Comparison of ENCODE assay signal across 8 cellular contexts in genomic region chr3:52531636-52532516, GRCh38. TPM values are rescaled to one million over a fixed set of nuclear protein-coding genes. Genes with fewer than 3 reads are reported as not detected.
DNase-seq lines count a peak whose midpoint lies in the region; ATAC-seq and TF ChIP-seq lines count a peak whose summit lies in the region.

No MANE protein-coding gene starts in this region.

- peaks cover 13% of the 10 kb centered on the region; the same call in 1 of the 2 replicates for H3F3A ChIP-seq in PC-9 (ENCODE audit: insufficient read depth, low read depth)

- H3K18ac ChIP-seq in trophoblast cell (ENCODE audit: low read length): peak overlapping the region; percentile 7

- no peak overlapping the region for H2BK5ac ChIP-seq in trophoblast cell (ENCODE audit: low read depth, low read length, poor library complexity)

- H3K79me1 ChIP-seq in trophoblast cell (ENCODE audit: low read length): peaks cover 31% of the 10 kb centered on the region

- H3K9me3 ChIP-seq in PC-9 (ENCODE audit: insufficient read depth, low read depth) (no peaks in the 10 kb centered on the region), trophoblast cell (ENCODE audit: insufficient read depth, low read depth, low read length) (no peaks in the 10 kb centered on the region)

- H3K9me2 ChIP-seq in PC-9 (ENCODE audit: insufficient read depth): no peaks in the 10 kb centered on the region

- peak overlapping the region; percentile 40 for H4K8ac ChIP-seq in trophoblast cell (ENCODE audit: low read depth, low read length)

- H2AFZ ChIP-seq in PC-9: no peak overlapping the region
- H2AFZ ChIP-seq in trophoblast cell (ENCODE audit: insufficient read depth, low read length, poor library complexity): no peak overlapping the region

- H2BK120ac ChIP-seq in trophoblast cell (ENCODE audit: insufficient read depth, low read length, poor library complexity): peak overlapping the region; percentile 0

- H2BK12ac ChIP-seq in trophoblast cell (ENCODE audit: low read length): peak overlapping the region; percentile 3

- peak overlapping the region; percentile 48 for H3K4ac ChIP-seq in trophoblast cell (ENCODE audit: low read depth, low read length)

- H3K4me2 ChIP-seq in PC-9: peak overlapping the region; percentile 91
- peak overlapping the region; percentile 82 for H3K4me2 ChIP-seq in trophoblast cell (ENCODE audit: low read length)

- H3K23ac ChIP-seq in trophoblast cell (ENCODE audit: low read length): no peak overlapping the region

- no peak overlapping the region for H4K12ac ChIP-seq in trophoblast cell (ENCODE audit: low read depth, low read length)

- WGBS in trophoblast cell (ENCODE audit: extremely low coverage, insufficient coverage, insufficient read length): no CpG with 5 or more reads among the region's 16 CpGs

- CTCF ChIA-PET in PC-9 (lab: Charles Lee): no interaction called here

- H3K9ac ChIP-seq in trophoblast cell (ENCODE audit: low read length): no peak overlapping the region

- peaks cover 13% of the 10 kb centered on the region for H3K79me2 ChIP-seq in PC-9 (ENCODE audit: low read depth)
- peaks cover 29% of the 10 kb centered on the region for H3K79me2 ChIP-seq in trophoblast cell (ENCODE audit: control insufficient read depth, insufficient read depth, low read length, poor library complexity)

- H3K4me1 ChIP-seq in PC-9 (replicated peaks; ENCODE audit: insufficient read depth): peaks cover 11% of the 10 kb centered on the region
- peaks cover 52 to 55% of the 10 kb centered on the region in 2 experiments for H3K4me1 ChIP-seq in trophoblast cell (ENCODE audit: control insufficient read depth in 1 of 2, insufficient read depth in 2 of 2, low read length in 2 of 2)

- peak overlapping the region; percentile 1 for H4K91ac ChIP-seq in trophoblast cell (ENCODE audit: low read depth, low read length)

- no peaks in the 10 kb centered on the region for H4K20me1 ChIP-seq in PC-9 (ENCODE audit: insufficient read depth)

- intact Hi-C loops in PC-9 (cut with micrococcal nuclease; ENCODE audit: unreplicated experiment): no loop called here

- H2AK5ac ChIP-seq in trophoblast cell (ENCODE audit: low read length): peak overlapping the region; percentile 48

- TSS peak; percentile 69 for BruUV-seq in PC-9 (replicated peaks; lab: Mats Ljungman, UMichigan)

- TF ChIP-seq CTCF in PC-9 (conservative IDR thresholded peaks at IDR 0.05): no peak
- TF ChIP-seq CTCF in epithelial cell of proximal tubule (conservative IDR thresholded peaks at IDR 0.05; ENCODE audit: low read depth, low read length): no peak

- H3K27ac ChIP-seq in PC-9 (no peak overlapping the region), trophoblast cell (ENCODE audit: low read depth, low read length) (no peak overlapping the region)

- POLR2A ChIA-PET in PC-9 (lab: Charles Lee; ENCODE audit: unreplicated experiment): no interaction called here

- H3K36me3 ChIP-seq in PC-9 (ENCODE audit: low read depth): no peaks in the 10 kb centered on the region
- peaks cover 27 to 29% of the 10 kb centered on the region in 2 experiments for H3K36me3 ChIP-seq in trophoblast cell (ENCODE audit: control insufficient read depth in 1 of 2, insufficient read depth in 2 of 2, low read length in 2 of 2)

- H3K27me3 ChIP-seq in PC-9 (ENCODE audit: insufficient read depth, low read depth) (no peaks in the 10 kb centered on the region), trophoblast cell (ENCODE audit: insufficient read depth, low read length) (no peaks in the 10 kb centered on the region)

- H3K14ac ChIP-seq in trophoblast cell (ENCODE audit: low read length): peak overlapping the region; percentile 20

- ATAC-seq in HG03442 (IDR thresholded peaks at IDR 0.05; ENCODE audit: unreplicated experiment) (no peak), GM21529 (IDR thresholded peaks at IDR 0.05; ENCODE audit: unreplicated experiment) (no peak)

- H3K4me3 ChIP-seq in PC-9: peak overlapping the region; percentile 63
- peak overlapping the region; percentile 77 for H3K4me3 ChIP-seq in epithelial cell of proximal tubule (ENCODE audit: low read depth, low read length)
- peak overlapping the region; percentile 83 for H3K4me3 ChIP-seq in trophoblast cell (ENCODE audit: low read depth, low read length)

- DNase-seq in Daoy (ENCODE audit: low read depth): peak; percentile 2
- no peak for DNase-seq in PC-9
- DNase-seq in epithelial cell of proximal tubule (ENCODE audit: low read depth): no peak
- DNase-seq in trophoblast cell: no peak
- DNase-seq in retina: no peak
- DNase-seq in SIG-M5 treated with dmso at 0.1 percent for 504 hours (lab: John Stamatoyannopoulos, UW; ENCODE audit: unreplicated experiment): no peak

RNA-seq across cellular contexts. Expression of gene NT5DC2, which starts 1.8 kb away (rescaled TPM):
- total RNA-seq in Daoy (2014; rRNA removed; shearing (Covaris generic)): 68.6 and 73.1 TPM in 2 replicates
- 172 and 215 TPM in 2 replicates for total RNA-seq in PC-9 (2021)
- 144 and 229 TPM in 2 replicates for total RNA-seq in epithelial cell of proximal tubule
- polyA plus RNA-seq in trophoblast cell (2013): 247 and 254 TPM in 2 replicates

RNA-seq across cellular contexts. Expression of gene UQCC5, which starts 4.5 kb away (rescaled TPM):
- total RNA-seq in Daoy (2014; rRNA removed; shearing (Covaris generic)): 3.8 and 13.9 TPM in 2 replicates
- total RNA-seq in PC-9 (2021) (13.3 and 16.5 TPM in 2 replicates), epithelial cell of proximal tubule (1.4 and 2.4 TPM in 2 replicates)
- 68.9 TPM in 2 replicates for polyA plus RNA-seq in trophoblast cell (2013)

RNA-seq across cellular contexts. Expression of gene STAB1, which starts 36.7 kb away (rescaled TPM):
- total RNA-seq in Daoy (2014; rRNA removed; shearing (Covaris generic)): not detected in 2 replicates
- total RNA-seq in PC-9 (2021): 0.04 TPM in 1 of 2 replicates, not detected in the other
- 0.14 and 0.52 TPM in 2 replicates for total RNA-seq in epithelial cell of proximal tubule
- polyA plus RNA-seq in trophoblast cell (2013): 0.14 and 0.19 TPM in 2 replicates
